ENCODE assay signal across 2 cellular contexts in the genomic region with DNA sequence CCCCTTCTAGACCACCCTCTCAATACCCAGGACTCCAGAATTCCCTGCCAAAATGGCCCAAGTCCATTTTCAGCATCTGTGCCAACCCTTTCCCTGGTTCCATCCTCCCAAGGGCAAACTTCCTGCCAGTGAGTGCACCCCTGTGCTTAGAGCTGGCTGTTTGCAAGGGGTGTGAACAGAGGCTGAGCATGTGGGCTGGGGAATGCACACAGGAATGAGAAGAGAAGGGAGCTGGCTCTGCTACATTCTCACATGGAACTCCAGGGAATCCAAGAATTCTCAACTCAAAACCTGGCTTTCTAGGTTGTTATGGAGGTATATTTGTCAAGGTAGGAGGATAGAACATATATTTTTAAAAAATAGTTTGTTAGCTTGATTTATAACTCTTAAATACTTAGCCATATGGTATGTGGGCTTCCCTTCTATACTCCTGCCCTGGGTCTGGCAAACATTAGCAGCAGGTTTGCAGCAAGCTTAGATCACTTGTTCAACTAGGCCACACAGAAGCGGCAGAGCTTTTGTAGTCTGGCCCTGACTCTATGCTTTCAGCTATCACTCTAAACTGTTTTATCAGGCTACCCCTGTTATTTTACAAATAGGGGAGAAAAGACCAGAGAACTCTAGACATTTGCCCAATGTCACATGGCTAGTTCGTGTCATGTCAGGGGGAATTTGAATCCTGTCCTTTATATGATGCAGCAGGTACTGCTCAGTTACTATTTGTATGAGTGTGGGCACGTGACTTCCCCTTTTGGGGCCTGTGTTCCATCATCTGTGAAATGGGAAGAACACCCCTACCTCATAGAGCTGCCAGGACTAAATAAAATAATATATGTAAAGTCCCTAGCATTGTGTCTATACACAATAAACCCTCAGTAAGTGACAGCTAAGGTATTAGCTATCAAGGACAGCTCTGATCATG.
TF ChIP-seq lines count a peak whose summit lies in the region.

No MANE protein-coding gene starts in this region.

TF ChIP-seq in Ishikawa, 13 proteins besides CTCF, POLR2A, EP300 and RAD21:
- TF ChIP-seq, protein P1, sequence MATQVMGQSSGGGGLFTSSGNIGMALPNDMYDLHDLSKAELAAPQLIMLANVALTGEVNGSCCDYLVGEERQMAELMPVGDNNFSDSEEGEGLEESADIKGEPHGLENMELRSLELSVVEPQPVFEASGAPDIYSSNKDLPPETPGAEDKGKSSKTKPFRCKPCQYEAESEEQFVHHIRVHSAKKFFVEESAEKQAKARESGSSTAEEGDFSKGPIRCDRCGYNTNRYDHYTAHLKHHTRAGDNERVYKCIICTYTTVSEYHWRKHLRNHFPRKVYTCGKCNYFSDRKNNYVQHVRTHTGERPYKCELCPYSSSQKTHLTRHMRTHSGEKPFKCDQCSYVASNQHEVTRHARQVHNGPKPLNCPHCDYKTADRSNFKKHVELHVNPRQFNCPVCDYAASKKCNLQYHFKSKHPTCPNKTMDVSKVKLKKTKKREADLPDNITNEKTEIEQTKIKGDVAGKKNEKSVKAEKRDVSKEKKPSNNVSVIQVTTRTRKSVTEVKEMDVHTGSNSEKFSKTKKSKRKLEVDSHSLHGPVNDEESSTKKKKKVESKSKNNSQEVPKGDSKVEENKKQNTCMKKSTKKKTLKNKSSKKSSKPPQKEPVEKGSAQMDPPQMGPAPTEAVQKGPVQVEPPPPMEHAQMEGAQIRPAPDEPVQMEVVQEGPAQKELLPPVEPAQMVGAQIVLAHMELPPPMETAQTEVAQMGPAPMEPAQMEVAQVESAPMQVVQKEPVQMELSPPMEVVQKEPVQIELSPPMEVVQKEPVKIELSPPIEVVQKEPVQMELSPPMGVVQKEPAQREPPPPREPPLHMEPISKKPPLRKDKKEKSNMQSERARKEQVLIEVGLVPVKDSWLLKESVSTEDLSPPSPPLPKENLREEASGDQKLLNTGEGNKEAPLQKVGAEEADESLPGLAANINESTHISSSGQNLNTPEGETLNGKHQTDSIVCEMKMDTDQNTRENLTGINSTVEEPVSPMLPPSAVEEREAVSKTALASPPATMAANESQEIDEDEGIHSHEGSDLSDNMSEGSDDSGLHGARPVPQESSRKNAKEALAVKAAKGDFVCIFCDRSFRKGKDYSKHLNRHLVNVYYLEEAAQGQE (IDR thresholded peaks at IDR 0.05; ENCODE audit: low read depth): no peak
- TF ChIP-seq, protein P2, sequence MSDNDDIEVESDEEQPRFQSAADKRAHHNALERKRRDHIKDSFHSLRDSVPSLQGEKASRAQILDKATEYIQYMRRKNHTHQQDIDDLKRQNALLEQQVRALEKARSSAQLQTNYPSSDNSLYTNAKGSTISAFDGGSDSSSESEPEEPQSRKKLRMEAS (IDR thresholded peaks at IDR 0.05): 0 out of 2 replicates have a peak, but pooled peaks have one; percentile 24

TF ChIP-seq in GM12878, 131 proteins besides CTCF, POLR2A, EP300 and RAD21:
- TF ChIP-seq, protein P2 (IDR thresholded peaks at IDR 0.05; ENCODE audit: low read depth, low read length): no peak
- TF ChIP-seq IKZF2 (IDR thresholded peaks at IDR 0.05) (no peak), RBBP5 (conservative IDR thresholded peaks at IDR 0.05) (no peak), BHLHE40 (IDR thresholded peaks at IDR 0.05; ENCODE audit: borderline replicate concordance in 1 of 2, low read depth in 2 of 2, low read length in 1 of 2) (peak; percentile 48 to 81; a peak in 3 of 4 replicates), ZNF24 (IDR thresholded peaks at IDR 0.05) (no peak), RAD51 (IDR thresholded peaks at IDR 0.05) (peak; percentile 80), KDM1A (IDR thresholded peaks at IDR 0.05; ENCODE audit: borderline replicate concordance) (no peak), NR2C1 (IDR thresholded peaks at IDR 0.05) (no peak), EGR1 (IDR thresholded peaks at IDR 0.05; ENCODE audit: borderline replicate concordance in 1 of 2, low read depth in 2 of 2, low read length in 2 of 2) (no peak), SP1 (IDR thresholded peaks at IDR 0.05; ENCODE audit: low read depth, low read length) (no peak), TCF7 (IDR thresholded peaks at IDR 0.05; ENCODE audit: borderline replicate concordance) (no peak), JUNB (IDR thresholded peaks at IDR 0.05) (no peak), CBFB (IDR thresholded peaks at IDR 0.05; ENCODE audit: low read depth) (no peak), ZNF217 (IDR thresholded peaks at IDR 0.05) (no peak), NRF1 (conservative IDR thresholded peaks at IDR 0.05; ENCODE audit: low read depth, low read length) (no peak), FOXK2 (IDR thresholded peaks at IDR 0.05) (no peak), MEF2B (IDR thresholded peaks at IDR 0.05; ENCODE audit: partially characterized antibody, poor library complexity, severe bottlenecking) (no peak), PAX5 (IDR thresholded peaks at IDR 0.05; ENCODE audit: borderline replicate concordance, low read depth, low read length) (no peak), STAT1 (conservative IDR thresholded peaks at IDR 0.05) (no peak)
- TF ChIP-seq, protein P3, sequence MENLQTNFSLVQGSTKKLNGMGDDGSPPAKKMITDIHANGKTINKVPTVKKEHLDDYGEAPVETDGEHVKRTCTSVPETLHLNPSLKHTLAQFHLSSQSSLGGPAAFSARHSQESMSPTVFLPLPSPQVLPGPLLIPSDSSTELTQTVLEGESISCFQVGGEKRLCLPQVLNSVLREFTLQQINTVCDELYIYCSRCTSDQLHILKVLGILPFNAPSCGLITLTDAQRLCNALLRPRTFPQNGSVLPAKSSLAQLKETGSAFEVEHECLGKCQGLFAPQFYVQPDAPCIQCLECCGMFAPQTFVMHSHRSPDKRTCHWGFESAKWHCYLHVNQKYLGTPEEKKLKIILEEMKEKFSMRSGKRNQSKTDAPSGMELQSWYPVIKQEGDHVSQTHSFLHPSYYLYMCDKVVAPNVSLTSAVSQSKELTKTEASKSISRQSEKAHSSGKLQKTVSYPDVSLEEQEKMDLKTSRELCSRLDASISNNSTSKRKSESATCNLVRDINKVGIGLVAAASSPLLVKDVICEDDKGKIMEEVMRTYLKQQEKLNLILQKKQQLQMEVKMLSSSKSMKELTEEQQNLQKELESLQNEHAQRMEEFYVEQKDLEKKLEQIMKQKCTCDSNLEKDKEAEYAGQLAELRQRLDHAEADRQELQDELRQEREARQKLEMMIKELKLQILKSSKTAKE (IDR thresholded peaks at IDR 0.05; ENCODE audit: low read depth, poor library complexity, severe bottlenecking): no peak
- TF ChIP-seq, protein P4, sequence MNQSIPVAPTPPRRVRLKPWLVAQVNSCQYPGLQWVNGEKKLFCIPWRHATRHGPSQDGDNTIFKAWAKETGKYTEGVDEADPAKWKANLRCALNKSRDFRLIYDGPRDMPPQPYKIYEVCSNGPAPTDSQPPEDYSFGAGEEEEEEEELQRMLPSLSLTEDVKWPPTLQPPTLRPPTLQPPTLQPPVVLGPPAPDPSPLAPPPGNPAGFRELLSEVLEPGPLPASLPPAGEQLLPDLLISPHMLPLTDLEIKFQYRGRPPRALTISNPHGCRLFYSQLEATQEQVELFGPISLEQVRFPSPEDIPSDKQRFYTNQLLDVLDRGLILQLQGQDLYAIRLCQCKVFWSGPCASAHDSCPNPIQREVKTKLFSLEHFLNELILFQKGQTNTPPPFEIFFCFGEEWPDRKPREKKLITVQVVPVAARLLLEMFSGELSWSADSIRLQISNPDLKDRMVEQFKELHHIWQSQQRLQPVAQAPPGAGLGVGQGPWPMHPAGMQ (IDR thresholded peaks at IDR 0.05; ENCODE audit: borderline replicate concordance): no peak
- TF ChIP-seq, protein P5, sequence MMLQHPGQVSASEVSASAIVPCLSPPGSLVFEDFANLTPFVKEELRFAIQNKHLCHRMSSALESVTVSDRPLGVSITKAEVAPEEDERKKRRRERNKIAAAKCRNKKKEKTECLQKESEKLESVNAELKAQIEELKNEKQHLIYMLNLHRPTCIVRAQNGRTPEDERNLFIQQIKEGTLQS (IDR thresholded peaks at IDR 0.05; ENCODE audit: borderline replicate concordance, extremely low read depth, low read depth, low read length): no peak
- TF ChIP-seq, protein P6, sequence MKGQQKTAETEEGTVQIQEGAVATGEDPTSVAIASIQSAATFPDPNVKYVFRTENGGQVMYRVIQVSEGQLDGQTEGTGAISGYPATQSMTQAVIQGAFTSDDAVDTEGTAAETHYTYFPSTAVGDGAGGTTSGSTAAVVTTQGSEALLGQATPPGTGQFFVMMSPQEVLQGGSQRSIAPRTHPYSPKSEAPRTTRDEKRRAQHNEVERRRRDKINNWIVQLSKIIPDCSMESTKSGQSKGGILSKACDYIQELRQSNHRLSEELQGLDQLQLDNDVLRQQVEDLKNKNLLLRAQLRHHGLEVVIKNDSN (IDR thresholded peaks at IDR 0.05; ENCODE audit: borderline replicate concordance, extremely low read length, insufficient read depth, low read depth, low read length): peak; percentile 23
- TF ChIP-seq, protein P7, sequence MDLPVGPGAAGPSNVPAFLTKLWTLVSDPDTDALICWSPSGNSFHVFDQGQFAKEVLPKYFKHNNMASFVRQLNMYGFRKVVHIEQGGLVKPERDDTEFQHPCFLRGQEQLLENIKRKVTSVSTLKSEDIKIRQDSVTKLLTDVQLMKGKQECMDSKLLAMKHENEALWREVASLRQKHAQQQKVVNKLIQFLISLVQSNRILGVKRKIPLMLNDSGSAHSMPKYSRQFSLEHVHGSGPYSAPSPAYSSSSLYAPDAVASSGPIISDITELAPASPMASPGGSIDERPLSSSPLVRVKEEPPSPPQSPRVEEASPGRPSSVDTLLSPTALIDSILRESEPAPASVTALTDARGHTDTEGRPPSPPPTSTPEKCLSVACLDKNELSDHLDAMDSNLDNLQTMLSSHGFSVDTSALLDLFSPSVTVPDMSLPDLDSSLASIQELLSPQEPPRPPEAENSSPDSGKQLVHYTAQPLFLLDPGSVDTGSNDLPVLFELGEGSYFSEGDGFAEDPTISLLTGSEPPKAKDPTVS (IDR thresholded peaks at IDR 0.05; ENCODE audit: low read depth, low read length): no peak
- TF ChIP-seq, protein P8, sequence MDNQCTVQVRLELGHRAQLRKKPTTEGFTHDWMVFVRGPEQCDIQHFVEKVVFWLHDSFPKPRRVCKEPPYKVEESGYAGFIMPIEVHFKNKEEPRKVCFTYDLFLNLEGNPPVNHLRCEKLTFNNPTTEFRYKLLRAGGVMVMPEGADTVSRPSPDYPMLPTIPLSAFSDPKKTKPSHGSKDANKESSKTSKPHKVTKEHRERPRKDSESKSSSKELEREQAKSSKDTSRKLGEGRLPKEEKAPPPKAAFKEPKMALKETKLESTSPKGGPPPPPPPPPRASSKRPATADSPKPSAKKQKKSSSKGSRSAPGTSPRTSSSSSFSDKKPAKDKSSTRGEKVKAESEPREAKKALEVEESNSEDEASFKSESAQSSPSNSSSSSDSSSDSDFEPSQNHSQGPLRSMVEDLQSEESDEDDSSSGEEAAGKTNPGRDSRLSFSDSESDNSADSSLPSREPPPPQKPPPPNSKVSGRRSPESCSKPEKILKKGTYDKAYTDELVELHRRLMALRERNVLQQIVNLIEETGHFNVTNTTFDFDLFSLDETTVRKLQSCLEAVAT (IDR thresholded peaks at IDR 0.05): no peak
